ENCODE assay signal across 29 cellular contexts in the genomic region with DNA sequence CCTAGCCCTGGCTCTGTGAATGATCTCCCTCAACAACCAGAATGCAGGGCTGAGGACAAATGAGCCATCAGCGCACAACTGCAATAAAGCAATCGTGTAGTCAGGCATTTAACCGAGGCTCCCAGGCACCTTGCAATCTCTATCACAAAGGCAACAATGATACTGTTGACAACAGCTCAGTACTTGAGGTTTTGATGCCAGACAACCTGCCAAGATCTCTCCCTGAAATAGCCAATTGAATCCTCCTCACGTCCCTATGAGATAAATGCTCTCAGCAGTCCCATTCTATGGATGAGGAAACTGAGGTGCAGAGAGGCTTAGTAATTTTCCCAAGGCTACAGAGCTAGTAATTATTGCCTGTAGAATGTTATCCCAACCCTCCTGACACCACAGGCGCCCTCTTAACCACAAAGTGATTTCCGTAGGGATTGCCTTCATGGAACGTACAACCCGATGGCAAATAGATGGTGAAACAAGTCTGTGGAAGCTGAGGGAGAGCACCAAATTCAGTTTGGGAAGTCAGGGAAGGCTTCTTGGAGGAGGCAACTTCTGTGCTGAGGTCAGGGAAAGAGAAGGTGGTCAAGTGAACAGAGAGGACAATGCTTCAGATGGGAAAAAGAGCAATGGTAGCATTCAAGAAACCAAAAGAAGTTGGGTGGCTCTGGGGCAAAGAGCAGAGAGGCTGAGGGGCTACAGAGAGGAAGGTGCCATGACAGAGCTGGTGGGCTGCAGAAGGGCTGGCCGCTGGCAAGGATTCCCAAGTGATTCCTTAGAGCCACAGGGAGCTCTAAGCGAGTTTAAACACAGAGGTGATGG. TPM values are rescaled to one million over a fixed set of nuclear protein-coding genes. Genes with fewer than 3 reads are reported as not detected.
"Had no signal": no experiment of that assay in that cellular context is flagged by ENCODE, and none has a peak within 500 bp of the region (broad histone marks: within the 10 kb centered on the region; RNA-seq: fewer than 3 reads in every experiment).

No MANE protein-coding gene starts in this region.

- H3K36me3 Mint-ChIP-seq: naive thymus-derived CD8-positive, alpha-beta T cell; stimulated activated naive B cell treated with anti-CD40 and anti-IgM and Interleukin-4, amounts not matched to agents 10 μg/mL and 1 μg/mL and 100 μg/mL, for 72 hours had no signal

- H3K4me2 ChIP-seq: hepatocyte had no signal

- H3K27ac Mint-ChIP-seq: dendritic cell treated with granulocyte-macrophage colony-stimulating factor and Interleukin-4, amounts not matched to agents 40 ng/mL and 50 ng/mL, for 4 days; endodermal cell; naive thymus-derived CD8-positive, alpha-beta T cell; nephron progenitor cell; stimulated activated naive B cell treated with anti-CD40 and anti-IgM and Interleukin-4, amounts not matched to agents 10 μg/mL and 1 μg/mL and 100 μg/mL, for 72 hours; stimulated activated naive CD8-positive, alpha-beta T cell treated with anti-CD3 and anti-CD28 coated beads, Interleukin-15, Interleukin-2, amounts not matched to agents 100 ng/mL and 50 ng/mL, for 24 hours had no signal

- DNase-seq: colonic mucosa; effector CD8-positive, alpha-beta T cell; endodermal cell; foreskin fibroblast; heart left ventricle; left colon; left ventricle myocardium inferior; lower lobe of right lung; naive thymus-derived CD8-positive, alpha-beta T cell; nephron progenitor cell; nucleus accumbens; small intestine; stimulated activated CD4-positive, alpha-beta T cell treated with anti-CD3 and anti-CD28 coated beads, Interleukin-15, amount 100 ng/mL, for 24 hours; stimulated activated CD4-positive, alpha-beta T cell treated with anti-CD3 and anti-CD28 coated beads, Interleukin-2, amount 100 ng/mL, for 48 hours; stimulated activated naive B cell treated with anti-CD40 and anti-IgM and Interleukin-4, amounts not matched to agents 10 μg/mL and 1 μg/mL and 100 μg/mL, for 72 hours; upper lobe of right lung; uterus had no signal

- H3K4me3 ChIP-seq: colonic mucosa, gastroesophageal sphincter, heart left ventricle, hepatocyte, left ventricle myocardium inferior, lower lobe of right lung, prostate gland, right atrium auricular region, thoracic aorta, tibial nerve, upper lobe of right lung, uterus had no signal

- H3K4me3 Mint-ChIP-seq: dendritic cell treated with granulocyte-macrophage colony-stimulating factor and Interleukin-4, amounts not matched to agents 40 ng/mL and 50 ng/mL, for 4 days; endodermal cell; naive thymus-derived CD8-positive, alpha-beta T cell; nephron progenitor cell; stimulated activated naive B cell treated with anti-CD40 and anti-IgM and Interleukin-4, amounts not matched to agents 10 μg/mL and 1 μg/mL and 100 μg/mL, for 72 hours; stimulated activated naive CD8-positive, alpha-beta T cell treated with anti-CD3 and anti-CD28 coated beads, Interleukin-15, Interleukin-2, amounts not matched to agents 100 ng/mL and 50 ng/mL, for 24 hours had no signal

- ATAC-seq: esophagus mucosa; gastroesophageal sphincter; left colon; lower lobe of right lung; naive thymus-derived CD8-positive, alpha-beta T cell; stimulated activated naive B cell treated with anti-CD40 and anti-IgM and Interleukin-4, amounts not matched to agents 10 μg/mL and 1 μg/mL and 100 μg/mL, for 72 hours; upper lobe of right lung had no signal

- H3K27ac ChIP-seq: colonic mucosa, epithelial cell of prostate, gastroesophageal sphincter, heart left ventricle, hepatocyte, left ventricle myocardium inferior, lower lobe of right lung, prostate gland, right atrium auricular region, thoracic aorta, tibial nerve, upper lobe of right lung, uterus had no signal

- H3K9me3 Mint-ChIP-seq: endodermal cell had no signal

- H3K27me3 ChIP-seq: colonic mucosa, hepatocyte, right atrium auricular region, upper lobe of right lung, uterus had no signal

- H3K9me3 ChIP-seq: colonic mucosa, left ventricle myocardium inferior, lower lobe of right lung, prostate gland, right atrium auricular region, thoracic aorta, upper lobe of right lung, uterus had no signal

- FAIRE-seq: islet of Langerhans, small intestine had no signal

- H2AFZ ChIP-seq: hepatocyte had no signal

- H3K4me1 ChIP-seq: colonic mucosa, gastroesophageal sphincter, heart left ventricle, left ventricle myocardium inferior, lower lobe of right lung, prostate gland, right atrium auricular region, tibial nerve, upper lobe of right lung, uterus had no signal

- H3K79me2 ChIP-seq: hepatocyte had no signal

- H3K4me1 Mint-ChIP-seq: endodermal cell; naive thymus-derived CD8-positive, alpha-beta T cell; nephron progenitor cell; stimulated activated naive B cell treated with anti-CD40 and anti-IgM and Interleukin-4, amounts not matched to agents 10 μg/mL and 1 μg/mL and 100 μg/mL, for 72 hours had no signal

- H3K36me3 ChIP-seq: colonic mucosa, heart left ventricle, left ventricle myocardium inferior, lower lobe of right lung, prostate gland, right atrium auricular region, thoracic aorta, upper lobe of right lung, uterus had no signal

RNA-seq across cellular contexts. Expression of a gene that starts 12.6 kb away (rescaled TPM):
- total RNA-seq: naive thymus-derived CD8-positive, alpha-beta T cell had no signal
- polyA plus RNA-seq: naive thymus-derived CD8-positive, alpha-beta T cell had no signal

RNA-seq across cellular contexts. Expression of a gene that starts 43.5 kb away (rescaled TPM):
- total RNA-seq: myocyte; naive thymus-derived CD8-positive, alpha-beta T cell had no signal
- polyA plus RNA-seq: naive thymus-derived CD8-positive, alpha-beta T cell had no signal
